ENCODE assay signal across 1 cellular context in the genomic region with DNA sequence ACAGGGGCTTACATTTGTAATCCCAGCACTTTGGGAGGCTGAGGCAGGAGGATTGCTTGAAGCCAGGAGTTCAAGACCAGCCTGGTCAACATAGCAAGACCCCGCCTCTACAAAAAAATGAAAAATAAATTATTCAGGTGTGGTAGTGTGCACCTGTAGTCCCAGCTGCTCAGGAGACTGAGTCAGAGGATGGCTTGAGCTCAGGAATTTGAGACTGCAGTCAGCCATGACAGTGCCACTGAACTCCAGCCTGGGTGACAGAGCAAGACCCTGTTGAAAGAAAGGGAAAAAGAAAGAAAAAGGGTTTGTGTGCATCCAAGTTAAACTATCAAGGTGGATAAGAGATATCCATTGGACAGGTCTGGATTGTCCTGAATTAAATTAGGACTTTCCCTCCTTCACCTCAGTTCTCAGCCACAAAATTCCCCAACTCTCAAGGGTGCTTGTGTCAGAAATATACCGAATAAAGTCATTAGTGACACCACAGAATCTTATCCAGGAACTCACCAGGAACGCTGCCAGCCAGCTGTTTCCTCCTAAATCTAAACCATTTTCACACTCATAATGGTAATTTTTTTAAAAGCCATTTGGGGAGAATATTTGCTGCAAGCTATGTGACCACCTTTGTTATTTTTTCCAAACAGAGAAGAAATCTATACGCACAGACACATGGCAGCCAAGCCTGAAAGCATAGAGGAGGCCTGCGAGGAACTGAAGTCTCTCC.
TF ChIP-seq lines count a peak whose summit lies in the region.

No MANE protein-coding gene starts in this region.

TF ChIP-seq in endothelial cell of umbilical vein, 7 proteins besides CTCF, POLR2A, EP300 and RAD21:
- TF ChIP-seq, protein P1, sequence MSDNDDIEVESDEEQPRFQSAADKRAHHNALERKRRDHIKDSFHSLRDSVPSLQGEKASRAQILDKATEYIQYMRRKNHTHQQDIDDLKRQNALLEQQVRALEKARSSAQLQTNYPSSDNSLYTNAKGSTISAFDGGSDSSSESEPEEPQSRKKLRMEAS (IDR thresholded peaks at IDR 0.05; ENCODE audit: insufficient read depth, insufficient read length): no peak
- TF ChIP-seq FOS (IDR thresholded peaks at IDR 0.05; ENCODE audit: borderline replicate concordance, insufficient read depth, low read length) (no peak), POLR2AphosphoS5 (IDR thresholded peaks at IDR 0.05; ENCODE audit: insufficient read depth, low read depth, low read length) (no peak)
